In genomic region chr12:39931231-39931630, GRCh38 we compare ENCODE assay signal across 14 cellular contexts.
"Had no signal": no experiment of that assay in that cellular context is flagged by ENCODE, and none has a peak within 500 bp of the region (broad histone marks: within the 10 kb centered on the region; RNA-seq: fewer than 3 reads in every experiment).

No MANE protein-coding gene starts in this region.

- H3K4me1 Mint-ChIP-seq: activated CD4-positive, alpha-beta T cell treated with anti-CD3 and anti-CD28 coated beads for 36 hours had no signal

- H3K27ac Mint-ChIP-seq: activated CD4-positive, alpha-beta T cell treated with anti-CD3 and anti-CD28 coated beads for 36 hours; activated naive CD4-positive, alpha-beta T cell treated with anti-CD3 and anti-CD28 coated beads, Interleukin-2, amount 50 U/mL, for 72 hours; mesothelial cell of epicardium; T-helper 17 cell had no signal

- H3K4me3 Mint-ChIP-seq: activated CD4-positive, alpha-beta T cell treated with anti-CD3 and anti-CD28 coated beads for 36 hours; mesothelial cell of epicardium; T-helper 17 cell had no signal

- H3K36me3 Mint-ChIP-seq: activated naive CD4-positive, alpha-beta T cell treated with anti-CD3 and anti-CD28 coated beads, Interleukin-2, amount 50 U/mL, for 72 hours; mesothelial cell of epicardium had no signal

- ATAC-seq: activated CD4-positive, alpha-beta T cell treated with anti-CD3 and anti-CD28 coated beads for 36 hours; activated naive CD4-positive, alpha-beta T cell treated with anti-CD3 and anti-CD28 coated beads, Interleukin-2, amount 50 U/mL, for 72 hours; T-helper 17 cell had no signal

- H3K9me3 Mint-ChIP-seq: activated naive CD4-positive, alpha-beta T cell treated with anti-CD3 and anti-CD28 coated beads, Interleukin-2, amount 50 U/mL, for 72 hours; mesothelial cell of epicardium had no signal

- DNase-seq: activated CD4-positive, alpha-beta T cell treated with anti-CD3 and anti-CD28 coated beads for 36 hours; activated CD4-positive, alpha-beta T cell treated with anti-CD3 and anti-CD28 coated beads, Interleukin-2, amount 50 U/mL, for 48 hours; activated gamma-delta T cell treated with Interleukin-2 at 50 U/mL for 16 hours; amniotic stem cell; dermis blood vessel endothelial cell; effector memory CD4-positive, alpha-beta T cell; left cardiac atrium; occipital lobe; stimulated activated CD4-positive, alpha-beta T cell treated with anti-CD3 and anti-CD28 coated beads, Interleukin-2, amount 100 ng/mL, for 24 hours; stimulated activated naive CD4-positive, alpha-beta T cell treated with Interleukin-2 at 50 U/mL for 16 hours; T-helper 17 cell; thyroid gland had no signal

- H3K27me3 Mint-ChIP-seq: activated CD4-positive, alpha-beta T cell treated with anti-CD3 and anti-CD28 coated beads for 36 hours; T-helper 17 cell had no signal
